Comparison of ENCODE assay signal across 9 cellular contexts in the genomic region with DNA sequence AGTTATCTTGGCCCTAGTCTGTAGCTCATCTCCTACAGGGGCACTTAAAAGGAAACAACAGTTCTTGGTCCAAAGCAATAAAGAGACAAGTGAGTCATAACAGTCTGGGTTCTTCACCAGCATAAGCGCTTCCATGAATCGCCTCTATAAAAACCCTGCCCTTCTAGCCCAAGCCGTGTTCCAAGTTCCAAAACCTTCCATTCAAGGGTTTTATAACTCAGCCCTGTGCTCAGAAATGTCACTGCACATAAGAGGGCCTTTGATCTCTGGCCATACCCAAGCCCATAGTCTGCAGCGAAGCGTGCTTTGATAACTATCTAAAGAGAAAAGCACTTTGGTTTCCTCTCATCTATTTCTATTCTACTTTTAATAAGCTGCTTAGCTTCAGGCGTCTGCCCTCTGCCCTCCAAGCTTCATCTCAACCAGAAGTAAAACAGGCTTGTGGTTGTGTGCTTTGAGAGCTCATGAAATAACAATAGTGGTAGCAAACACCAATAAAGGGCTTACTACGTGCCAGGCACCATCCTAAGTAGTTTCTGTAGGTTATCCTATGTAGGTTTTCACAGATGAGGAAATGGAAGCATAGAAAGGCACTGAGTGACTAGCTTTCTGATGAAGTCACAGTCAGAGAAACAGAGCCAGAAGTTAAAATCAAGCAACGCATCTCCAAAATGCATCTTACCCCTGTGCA.
A peak's percentile ranks its signal among the peaks of the same experiment; 100 is the strongest.
DNase-seq lines count a peak whose midpoint lies in the region; ATAC-seq, FAIRE-seq and TF ChIP-seq lines count a peak whose summit lies in the region.
"Had no signal": no experiment of that assay in that cellular context is flagged by ENCODE, and none has a peak within 500 bp of the region (broad histone marks: within the 10 kb centered on the region; RNA-seq: fewer than 3 reads in every experiment).

No MANE protein-coding gene starts in this region.

- WGBS in spleen, 5 donors = 52 to 72% (median 59%) methylated on average over 8 of the region's 8 CpGs
- WGBS in esophagus muscularis mucosa = 60% methylated on average over 8 of the region's 8 CpGs

- intact Hi-C loops in spleen (cut with DNase I; ENCODE audit: low total_unique reads) (no loop called here), esophagus muscularis mucosa (cut with DNase I) (no loop called here)

- POLR2A ChIA-PET in T-cell (lab: Charles Lee) = interaction anchor here (0.6 to 1.0 kb wide), 4 partner anchors 16 to 393 kb away, joined by 3 to 4 read pairs (median 3); no protein-coding TSS in a partner anchor

- peaks cover 2 to 45% (median 19%) of the 10 kb centered on the region in 6 donors for H3K4me1 ChIP-seq in spleen
- peaks cover 0 to 8% (median 3%) of the 10 kb centered on the region in 4 donors for H3K4me1 ChIP-seq in esophagus muscularis mucosa

- H3K27me3 ChIP-seq in spleen (replicated peaks in 1 of 7) (no peaks in the 10 kb centered on the region), esophagus muscularis mucosa (no peaks in the 10 kb centered on the region)

- peak overlapping the region in 5 of 8 donors; percentile 4 to 53 (median 13) for H3K27ac ChIP-seq in spleen
- H3K27ac ChIP-seq in esophagus muscularis mucosa (replicated peaks in 1 of 4) = no peak overlapping the region

- TF ChIP-seq CTCF in spleen (IDR thresholded peaks at IDR 0.05 in 8 of 11, conservative IDR thresholded peaks at IDR 0.05 in 3 of 11) = no peak
- TF ChIP-seq CTCF in esophagus muscularis mucosa (IDR thresholded peaks at IDR 0.05) = no peak
- TF ChIP-seq CTCF in D721Med (IDR thresholded peaks at IDR 0.05; ENCODE audit: insufficient read depth, missing control alignments) = no peak

- peak; percentile 83 to 90 (median 85) for ATAC-seq in T-cell (replicated peaks in 1 of 4)
- ATAC-seq in HG03565 (IDR thresholded peaks at IDR 0.05; ENCODE audit: unreplicated experiment) = no peak

- no peak for FAIRE-seq in D721Med (lab: Jason Lieb, UNC)

- H3K27ac Mint-ChIP-seq in T-cell = peak overlapping the region; percentile 90 to 95

- H3K36me3 ChIP-seq in spleen = no peaks in the 10 kb centered on the region
- no peaks in the 10 kb centered on the region for H3K36me3 ChIP-seq in esophagus muscularis mucosa

- H3K27me3 Mint-ChIP-seq in T-cell = no peaks in the 10 kb centered on the region

- peaks cover 42 to 65% (median 56%) of the 10 kb centered on the region in 3 donors for H3K4me1 Mint-ChIP-seq in T-cell

- peaks cover 0 to 3% (median 0%) of the 10 kb centered on the region in 8 donors for H3K9me3 ChIP-seq in spleen
- no peaks in the 10 kb centered on the region for H3K9me3 ChIP-seq in esophagus muscularis mucosa

- H3K36me3 Mint-ChIP-seq in T-cell = peaks cover 5% of the 10 kb centered on the region

- H3K9me3 Mint-ChIP-seq in T-cell = peaks cover 0 to 4% (median 0%) of the 10 kb centered on the region in 3 donors

- H3K4me3 ChIP-seq in spleen (no peak overlapping the region), esophagus muscularis mucosa (no peak overlapping the region)

- H3K4me3 Mint-ChIP-seq in T-cell = peak overlapping the region; percentile 34 to 53 (median 53)

- TF ChIP-seq POLR2A in spleen (IDR thresholded peaks at IDR 0.05) (no peak), esophagus muscularis mucosa (IDR thresholded peaks at IDR 0.05; ENCODE audit: low read depth) (no peak)

- peak; percentile 20 to 34 for DNase-seq in activated CD4-positive, alpha-beta T cell treated with anti-CD3 and anti-CD28 coated beads for 4 hours
- no peak for DNase-seq in activated CD4-positive, alpha-beta T cell treated with anti-CD3 and anti-CD28 coated beads, Interleukin-2, amount 50 U/mL, for 1 hour
- DNase-seq in T-cell (peak in 10 of 34 experiments; percentile 4 to 41 (median 18)), ecto neural progenitor cell (ENCODE audit: low spot score) (peak; percentile 56), spleen (no peak), esophagus muscularis mucosa (ENCODE audit: extremely low spot score) (no peak), D721Med (ENCODE audit: insufficient read length, low spot score) (no peak)
- DNase-seq: ACHN had no signal

- CTCF ChIA-PET in T-cell (lab: Charles Lee) = interaction anchor here (0.6 to 1.9 kb wide), 6 partner anchors 15 to 469 kb away, joined by 3 to 9 read pairs (median 4); no protein-coding TSS in a partner anchor

- TF ChIP-seq EP300 in esophagus muscularis mucosa (IDR thresholded peaks at IDR 0.05) = no peak

Comparison
In these comparisons a context has a peak if more than half of its experiments do, and no peak if none do; other contexts are left out.
1. DNase-seq: peak in activated CD4-positive, alpha-beta T cell treated with anti-CD3 and anti-CD28 coated beads for 4 hours (2 of 2) and ecto neural progenitor cell (single experiment); none in activated CD4-positive, alpha-beta T cell treated with anti-CD3 and anti-CD28 coated beads, Interleukin-2, amount 50 U/mL, for 1 hour (single experiment), spleen (single experiment), esophagus muscularis mucosa (single experiment) and D721Med (single experiment).
2. H3K27ac ChIP-seq: peak in spleen (5 of 8); none in esophagus muscularis mucosa (0 of 4).